Comparison of ENCODE assay signal across 8 cellular contexts in the genomic region with DNA sequence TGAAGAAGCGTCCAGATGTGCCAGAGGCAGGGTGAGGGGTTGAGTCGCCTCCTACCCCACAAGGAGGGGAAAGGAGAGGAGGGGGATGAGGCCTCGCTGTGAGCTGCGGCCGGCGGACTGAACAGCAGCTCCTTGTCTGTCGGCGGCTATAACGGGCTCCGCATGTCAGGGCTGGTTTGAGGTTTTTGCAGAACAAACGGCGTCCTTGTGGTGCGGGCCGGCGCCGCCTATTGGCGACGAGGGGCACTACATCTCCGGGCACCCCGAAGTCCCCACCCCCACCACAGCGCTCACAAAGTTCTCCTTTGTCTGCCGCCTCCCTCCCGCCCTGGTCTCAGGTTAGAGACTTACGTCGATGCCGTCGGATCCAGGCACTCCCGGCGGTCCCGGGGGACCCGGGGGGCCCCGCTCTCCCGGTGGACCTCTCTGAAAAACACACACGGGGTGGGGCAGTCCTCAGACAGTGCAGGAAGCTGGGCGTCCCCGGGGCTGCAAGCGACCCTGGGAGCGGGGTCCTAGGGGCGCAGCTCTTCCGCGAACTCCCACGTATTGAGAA.
DNase-seq lines count a peak whose midpoint lies in the region; ATAC-seq lines count a peak whose summit lies in the region.

No MANE protein-coding gene starts in this region.

- H3K27ac ChIP-seq in cingulate gyrus (ENCODE audit: low read depth, low read length) (peak overlapping the region; percentile 97), layer of hippocampus (ENCODE audit: low read depth, low read length) (peak overlapping the region; percentile 98)

- peak; percentile 51 for ATAC-seq in HG02759 (IDR thresholded peaks at IDR 0.05; ENCODE audit: unreplicated experiment)
- ATAC-seq in GM18858 (IDR thresholded peaks at IDR 0.05; ENCODE audit: unreplicated experiment), result no peak

- no peaks in the 10 kb centered on the region for H3K27me3 ChIP-seq in layer of hippocampus (ENCODE audit: control insufficient read depth, insufficient read depth, low read length)

- DNase-seq in ELF-1 (ENCODE audit: low read depth, low spot score) (peak; percentile 97), NCI-H2227 treated with DMSO at 0.1 percent for 48 hours (lab: John Stamatoyannopoulos, UW) (peak; percentile 87)
- peak; percentile 91 for DNase-seq in activated CD4-positive, alpha-beta T cell treated with anti-CD3 and anti-CD28 coated beads for 48 hours
- DNase-seq in stimulated activated CD4-positive, alpha-beta T cell treated with anti-CD3 and anti-CD28 coated beads, Interleukin-15, amount 100 ng/mL, for 24 hours, result peak; percentile 87
